ENCODE assay signal across 21 cellular contexts in the genomic region with DNA sequence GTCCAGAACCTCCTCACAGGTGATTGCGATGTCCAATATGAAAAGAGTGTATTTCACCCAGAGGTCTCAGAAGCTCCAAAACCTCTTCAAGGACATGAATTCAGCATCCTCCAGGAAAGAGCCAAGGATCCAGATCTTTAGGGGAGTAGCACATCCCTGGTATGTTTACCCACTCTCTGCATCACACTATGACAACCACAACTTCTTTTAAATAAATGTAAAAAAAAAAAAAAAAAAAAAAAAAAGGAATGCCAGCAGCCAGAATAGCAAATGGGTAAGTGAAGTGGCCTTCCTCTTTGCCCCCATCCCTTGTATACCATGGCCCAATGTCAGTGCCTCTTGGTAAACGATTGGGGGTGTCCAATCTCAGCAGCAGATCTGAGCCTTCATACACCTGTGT.
DNase-seq lines count a peak whose midpoint lies in the region; ATAC-seq, FAIRE-seq and TF ChIP-seq lines count a peak whose summit lies in the region.
"Had no signal": no experiment of that assay in that cellular context is flagged by ENCODE, and none has a peak within 500 bp of the region (broad histone marks: within the 10 kb centered on the region; RNA-seq: fewer than 3 reads in every experiment).

No MANE protein-coding gene starts in this region.

- FAIRE-seq in D721Med (lab: Jason Lieb, UNC) = no peak

- intact Hi-C loops in heart left ventricle (cut with DNase I) = no loop called here
- intact Hi-C loops in left cardiac atrium (cut with DNase I) = loop anchor here in 1 of 2 donors (10.0 kb wide), 1 partner anchor 61 kb away; no protein-coding TSS in a partner anchor
- intact Hi-C loops in sigmoid colon (cut with DNase I) = no loop called here
- intact Hi-C loops in aorta (cut with DNase I) = no loop called here

- H3K27me3 ChIP-seq in heart left ventricle (no peaks in the 10 kb centered on the region), gastroesophageal sphincter (no peaks in the 10 kb centered on the region), sigmoid colon (no peaks in the 10 kb centered on the region), aorta (ENCODE audit: control insufficient read depth in 1 of 2, insufficient read depth in 2 of 2, low read length in 1 of 2) (no peaks in the 10 kb centered on the region)
- H3K27me3 ChIP-seq: BE2C, MG63 had no signal

- ATAC-seq in heart left ventricle (no peak), left cardiac atrium (no peak), gastroesophageal sphincter (no peak), aorta (ENCODE audit: low FRiP score) (peak; percentile 31)

- H3K36me3 ChIP-seq in heart left ventricle (peaks cover 0 to 14% (median 2%) of the 10 kb centered on the region in 9 donors), gastroesophageal sphincter (peaks cover 0 to 23% of the 10 kb centered on the region in 2 donors), sigmoid colon (peaks cover 6 to 20% (median 12%) of the 10 kb centered on the region in 4 donors), aorta (ENCODE audit: control insufficient read depth in 1 of 2, insufficient read depth in 2 of 2, low read length in 1 of 2) (peaks cover 0 to 2% of the 10 kb centered on the region in 2 donors)
- H3K36me3 ChIP-seq: BE2C, MG63 had no signal

- H3K27ac ChIP-seq in heart left ventricle = peak overlapping the region in 11 of 12 donors; percentile 39 to 91 (median 66)
- peak overlapping the region; percentile 69 to 97 (median 78) for H3K27ac ChIP-seq in gastroesophageal sphincter
- peak overlapping the region; percentile 84 to 98 (median 96) for H3K27ac ChIP-seq in sigmoid colon
- H3K27ac ChIP-seq in aorta (ENCODE audit: low read depth in 1 of 2, low read length in 2 of 2) = peak overlapping the region; percentile 34 to 71

- TF ChIP-seq EP300 in gastroesophageal sphincter (IDR thresholded peaks at IDR 0.05) (no peak), sigmoid colon (IDR thresholded peaks at IDR 0.05) (no peak)

- peaks cover 3 to 92% (median 32%) of the 10 kb centered on the region in 12 donors for H3K4me1 ChIP-seq in heart left ventricle
- peaks cover 7 to 94% (median 8%) of the 10 kb centered on the region in 3 donors for H3K4me1 ChIP-seq in gastroesophageal sphincter
- peaks cover 0 to 94% (median 73%) of the 10 kb centered on the region in 4 donors for H3K4me1 ChIP-seq in sigmoid colon
- H3K4me1 ChIP-seq in aorta (ENCODE audit: control insufficient read depth in 1 of 2, insufficient read depth in 2 of 2, low read length in 2 of 2) = peaks cover 2 to 18% of the 10 kb centered on the region in 2 donors
- H3K4me1 ChIP-seq: BE2C had no signal

- DNase-seq in heart left ventricle = no peak
- no peak for DNase-seq in left cardiac atrium
- no peak for DNase-seq in sigmoid colon
- DNase-seq in aorta = no peak
- DNase-seq in activated T-cell treated with anti-CD3 and anti-CD28 coated beads for 4 hours = no peak
- DNase-seq in NCI-H2196 treated with DMSO at 0.1 percent for 48 hours (lab: John Stamatoyannopoulos, UW; ENCODE audit: unreplicated experiment) = no peak
- no peak for DNase-seq in D721Med (ENCODE audit: insufficient read length, low spot score)
- DNase-seq: 8988T; BE2C; CD4-positive, alpha-beta T cell; DMS79 treated with DMSO at 0.1 percent for 48 hours; H9; Karpas-422; MG63; NCI-H1092; NCI-H146; NCI-H2081 treated with DMSO at 0.1 percent for 48 hours; NCI-H69; NK-92 treated with Interleukin-12 subunit alpha and Interleukin-12 subunit beta, amount 100 ng/mL, for 24 hours; SIG-M5 had no signal

- 71 to 87% (median 84%) methylated on average over 2 of the region's 2 CpGs for WGBS in heart left ventricle, 4 donors
- WGBS in gastroesophageal sphincter (ENCODE audit: low coverage in 1 of 2), 2 donors = 67% methylated on average over 1 to 2 of the region's 2 CpGs
- WGBS in sigmoid colon, 2 donors = 89 to 92% methylated on average over 2 of the region's 2 CpGs
- WGBS in aorta, 2 donors = 66 to 73% methylated on average over 2 of the region's 2 CpGs

- TF ChIP-seq CTCF in heart left ventricle (IDR thresholded peaks at IDR 0.05) (no peak), gastroesophageal sphincter (IDR thresholded peaks at IDR 0.05) (no peak), sigmoid colon (IDR thresholded peaks at IDR 0.05) (no peak), D721Med (IDR thresholded peaks at IDR 0.05; ENCODE audit: insufficient read depth, missing control alignments) (no peak)

- H3K9me3 ChIP-seq in heart left ventricle (no peaks in the 10 kb centered on the region), gastroesophageal sphincter (no peaks in the 10 kb centered on the region), sigmoid colon (no peaks in the 10 kb centered on the region), aorta (ENCODE audit: control insufficient read depth, low read length) (no peaks in the 10 kb centered on the region)
- H3K9me3 ChIP-seq: BE2C, MG63 had no signal

- TF ChIP-seq POLR2A in heart left ventricle (IDR thresholded peaks at IDR 0.05) (no peak), gastroesophageal sphincter (IDR thresholded peaks at IDR 0.05) (no peak), sigmoid colon (IDR thresholded peaks at IDR 0.05) (no peak)

- no peak overlapping the region for H3K4me3 ChIP-seq in heart left ventricle
- no peak overlapping the region for H3K4me3 ChIP-seq in gastroesophageal sphincter
- no peak overlapping the region for H3K4me3 ChIP-seq in sigmoid colon
- H3K4me3 ChIP-seq in aorta (ENCODE audit: low read length in 2 of 2) = no peak overlapping the region
- H3K4me3 ChIP-seq: MG63 had no signal
